15 cellular contexts compared by ENCODE assay signal in the genomic region with DNA sequence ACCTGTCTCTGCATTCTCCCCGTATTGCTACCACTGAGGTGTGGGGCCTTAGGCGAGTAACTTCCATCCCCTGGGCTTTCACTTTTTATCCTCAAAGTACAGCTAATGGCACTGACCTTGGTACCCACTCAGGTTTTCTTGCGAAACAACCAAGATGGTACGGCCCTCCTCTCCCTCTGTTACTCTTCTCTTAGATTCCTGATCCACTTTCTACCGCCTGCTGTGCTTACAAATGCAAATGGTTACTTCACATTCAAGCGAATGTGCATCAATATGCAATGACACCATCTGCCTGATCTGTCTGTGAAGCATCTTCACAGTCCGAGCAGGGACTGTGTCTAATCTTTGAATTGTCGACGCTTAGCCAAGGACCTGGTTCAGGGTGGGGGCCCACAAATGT.
DNase-seq lines count a peak whose midpoint lies in the region; ATAC-seq, FAIRE-seq and TF ChIP-seq lines count a peak whose summit lies in the region.
"Had no signal": no experiment of that assay in that cellular context is flagged by ENCODE, and none has a peak within 500 bp of the region (broad histone marks: within the 10 kb centered on the region; RNA-seq: fewer than 3 reads in every experiment).

No MANE protein-coding gene starts in this region.

- in situ Hi-C loops in HepG2 (cut with HindIII; ENCODE audit: extremely low pct_ligation_motif_present, low pct_unique_long_range_greater_than_20kb) = no loop called here

- H3K27ac Mint-ChIP-seq in WTC11 (peak overlapping the region; percentile 55; the same call in 1 of the 2 replicates), nephron (peak overlapping the region in 2 of 3 experiments; percentile 10 to 20)
- H3K27ac Mint-ChIP-seq: CD4-positive, alpha-beta T cell had no signal

- BruUV-seq in HepG2 (replicated peaks; lab: Mats Ljungman, UMichigan) = no TSS peak

- no peak for DNase-seq in HepG2 (ENCODE audit: low spot score)
- no peak for DNase-seq in right lobe of liver
- DNase-seq in WTC11 (ENCODE audit: low spot score) = no peak
- no peak for DNase-seq in NCI-H128 (lab: John Stamatoyannopoulos, UW; ENCODE audit: unreplicated experiment)
- DNase-seq in mucosa of descending colon = no peak
- DNase-seq: Caco-2; CD4-positive, alpha-beta T cell; GF-D8; GOT3; NCI-H1436; NCI-H2029; NCI-H446 treated with DMSO at 0.1 percent for 48 hours had no signal

- H3K36me3 ChIP-seq in HepG2 (replicated peaks in 1 of 2; ENCODE audit: control insufficient read depth in 1 of 2, insufficient read depth in 2 of 2, low read length in 2 of 2) = no peaks in the 10 kb centered on the region
- H3K36me3 ChIP-seq in right lobe of liver = no peaks in the 10 kb centered on the region
- H3K36me3 ChIP-seq in mucosa of descending colon (ENCODE audit: low read depth) = no peaks in the 10 kb centered on the region

- TF ChIP-seq CTCF in HepG2 (CRISPR knock-in tag; IDR thresholded peaks at IDR 0.05) = no peak
- no peak for TF ChIP-seq CTCF in right lobe of liver (IDR thresholded peaks at IDR 0.05)
- TF ChIP-seq CTCF in WTC11 (IDR thresholded peaks at IDR 0.05) = no peak
- no peak for TF ChIP-seq CTCF in nephron (IDR thresholded peaks at IDR 0.05; ENCODE audit: unreplicated experiment in 3 of 3)
- no peak for TF ChIP-seq CTCF in mucosa of descending colon (IDR thresholded peaks at IDR 0.05)

- H3K9me3 Mint-ChIP-seq in WTC11 (no peaks in the 10 kb centered on the region), nephron (no peaks in the 10 kb centered on the region)
- H3K9me3 Mint-ChIP-seq: CD4-positive, alpha-beta T cell had no signal

- FAIRE-seq in HepG2 (lab: Jason Lieb, UNC) = no peak
- FAIRE-seq: A204.1 had no signal

- no peak overlapping the region for H3K9ac ChIP-seq in HepG2 (ENCODE audit: insufficient read depth, low read depth, low read length)

- no peak for TF ChIP-seq POLR2A in HepG2 (IDR thresholded peaks at IDR 0.05; ENCODE audit: insufficient read depth in 1 of 2, low read depth in 2 of 2, low read length in 2 of 2)
- TF ChIP-seq POLR2A in right lobe of liver (IDR thresholded peaks at IDR 0.05) = no peak

- H3K4me1 Mint-ChIP-seq in WTC11 = peaks cover 38% of the 10 kb centered on the region
- peaks cover 41% of the 10 kb centered on the region for H3K4me1 Mint-ChIP-seq in nephron

- 66% methylated on average over 9 of the region's 9 CpGs for WGBS in HepG2 (ENCODE audit: low lambda C conversion rate)
- 77% methylated on average over 9 of the region's 9 CpGs for WGBS in right lobe of liver (ENCODE audit: insufficient coverage, low coverage, low lambda C conversion rate, missing lambda C conversion rate)

- H3K27me3 ChIP-seq in HepG2 (ENCODE audit: control insufficient read depth in 1 of 2, insufficient read depth in 2 of 2, low read length in 2 of 2) = no peaks in the 10 kb centered on the region
- H3K27me3 ChIP-seq in right lobe of liver = no peaks in the 10 kb centered on the region

- POLR2A ChIA-PET in HepG2 (lab: Yijun Ruan, JAX) = no interaction called here
- POLR2A ChIA-PET in WTC11 (lab: Charles Lee) = no interaction called here

- no peaks in the 10 kb centered on the region for H4K20me1 ChIP-seq in HepG2 (ENCODE audit: insufficient read depth, low read length)

- no peaks in the 10 kb centered on the region for H3K36me3 Mint-ChIP-seq in WTC11
- H3K36me3 Mint-ChIP-seq in nephron (ENCODE audit: low read depth) = no peaks in the 10 kb centered on the region

- CTCF ChIA-PET in HepG2 (lab: Yijun Ruan, JAX; ENCODE audit: low intra/inter-chr PET ratio, low total read pairs) = no interaction called here
- CTCF ChIA-PET in WTC11 (lab: Charles Lee) = no interaction called here

- H3K27me3 Mint-ChIP-seq in WTC11 (ENCODE audit: low read depth) = no peaks in the 10 kb centered on the region
- H3K27me3 Mint-ChIP-seq in nephron (ENCODE audit: low read depth) = no peaks in the 10 kb centered on the region
- H3K27me3 Mint-ChIP-seq: CD4-positive, alpha-beta T cell had no signal

- no peak overlapping the region for H3K27ac ChIP-seq in HepG2 (ENCODE audit: extremely low read length, insufficient read depth, low read length)
- H3K27ac ChIP-seq in right lobe of liver = no peak overlapping the region

- ATAC-seq in HepG2 (no peak), right lobe of liver (no peak), WTC11 (no peak), GM18519 (IDR thresholded peaks at IDR 0.05; ENCODE audit: low FRiP score, unreplicated experiment) (no peak), mucosa of descending colon (no peak)

- H3K4me1 ChIP-seq in HepG2 (ENCODE audit: insufficient read depth, low read length) (no peaks in the 10 kb centered on the region), right lobe of liver (no peaks in the 10 kb centered on the region), mucosa of descending colon (ENCODE audit: low read depth) (no peaks in the 10 kb centered on the region)
- H3K4me1 ChIP-seq: Caco-2 had no signal

- H3K4me3 Mint-ChIP-seq in WTC11 (no peak overlapping the region), nephron (no peak overlapping the region)
- H3K4me3 Mint-ChIP-seq: CD4-positive, alpha-beta T cell had no signal

- H2AFZ ChIP-seq in HepG2 (ENCODE audit: low read length) = no peak overlapping the region

- no peak for TF ChIP-seq RAD21 in HepG2 (CRISPR knock-in tag; IDR thresholded peaks at IDR 0.05)

- no peaks in the 10 kb centered on the region for H3K79me2 ChIP-seq in HepG2 (ENCODE audit: insufficient read depth, low read length)

- H3K9me3 ChIP-seq in HepG2 (ENCODE audit: low read length) = 0 out of 2 replicates have a peak, but pooled peaks cover 12% of the 10 kb centered on the region
- H3K9me3 ChIP-seq in right lobe of liver = no peaks in the 10 kb centered on the region
- H3K9me3 ChIP-seq in mucosa of descending colon = no peaks in the 10 kb centered on the region
- H3K9me3 ChIP-seq: Caco-2 had no signal

- no peak overlapping the region for H3K4me3 ChIP-seq in HepG2 (replicated peaks in 1 of 3; ENCODE audit: insufficient read depth in 1 of 3, low read depth in 2 of 3, low read length in 3 of 3)
- no peak overlapping the region for H3K4me3 ChIP-seq in right lobe of liver
- no peak overlapping the region for H3K4me3 ChIP-seq in mucosa of descending colon

- H3K4me2 ChIP-seq in HepG2 (ENCODE audit: low read depth, low read length) = no peak overlapping the region

- no peak for TF ChIP-seq EP300 in HepG2 (IDR thresholded peaks at IDR 0.05; ENCODE audit: low read depth in 2 of 2, low read length in 2 of 2)
- TF ChIP-seq EP300 in HepG2 (CRISPR knock-in tag; IDR thresholded peaks at IDR 0.05; ENCODE audit: borderline replicate concordance) = no peak

- intact Hi-C loops in HepG2 (cut with micrococcal nuclease; ENCODE audit: unreplicated experiment) (no loop called here), right lobe of liver (cut with DNase I) (no loop called here), mucosa of descending colon (cut with DNase I, micrococcal nuclease) (no loop called here)

TF ChIP-seq in HepG2, 621 proteins besides CTCF, POLR2A, EP300 and RAD21:
- TF ChIP-seq RBFOX2 (IDR thresholded peaks at IDR 0.05; ENCODE audit: low read depth, low read length) (no peak), RARA (CRISPR knock-in tag; IDR thresholded peaks at IDR 0.05) (no peak), POLR2AphosphoS2 (IDR thresholded peaks at IDR 0.05; ENCODE audit: low read depth, low read length) (no peak), CEBPB (IDR thresholded peaks at IDR 0.05; ENCODE audit: borderline replicate concordance, low read depth, low read length) (0 out of 2 replicates have a peak, but pooled peaks have one; percentile 4), ZSCAN22 (CRISPR knock-in tag; IDR thresholded peaks at IDR 0.05) (no peak), ZNF7 (CRISPR knock-in tag; IDR thresholded peaks at IDR 0.05) (no peak), CBX5 (CRISPR knock-in tag; IDR thresholded peaks at IDR 0.05; ENCODE audit: borderline replicate concordance) (no peak), ZNF317 (CRISPR knock-in tag; IDR thresholded peaks at IDR 0.05) (no peak), NR2F2 (IDR thresholded peaks at IDR 0.05; ENCODE audit: borderline replicate concordance, low read depth) (no peak)
TF ChIP-seq in HepG2: peak in this region for 1.

TF ChIP-seq in WTC11, 78 proteins besides CTCF, POLR2A, EP300 and RAD21 (continues in another document):
- TF ChIP-seq NFYB (CRISPR knock-in tag; conservative IDR thresholded peaks at IDR 0.05; ENCODE audit: low read depth) (no peak), ATF1 (CRISPR knock-in tag; IDR thresholded peaks at IDR 0.05) (no peak), RELA (CRISPR knock-in tag; IDR thresholded peaks at IDR 0.05; ENCODE audit: borderline replicate concordance) (no peak), FOXJ3 (CRISPR knock-in tag; IDR thresholded peaks at IDR 0.05; ENCODE audit: borderline replicate concordance) (no peak), NR3C1 (CRISPR knock-in tag; conservative IDR thresholded peaks at IDR 0.05; ENCODE audit: low read depth) (no peak)
- TF ChIP-seq, protein P1, sequence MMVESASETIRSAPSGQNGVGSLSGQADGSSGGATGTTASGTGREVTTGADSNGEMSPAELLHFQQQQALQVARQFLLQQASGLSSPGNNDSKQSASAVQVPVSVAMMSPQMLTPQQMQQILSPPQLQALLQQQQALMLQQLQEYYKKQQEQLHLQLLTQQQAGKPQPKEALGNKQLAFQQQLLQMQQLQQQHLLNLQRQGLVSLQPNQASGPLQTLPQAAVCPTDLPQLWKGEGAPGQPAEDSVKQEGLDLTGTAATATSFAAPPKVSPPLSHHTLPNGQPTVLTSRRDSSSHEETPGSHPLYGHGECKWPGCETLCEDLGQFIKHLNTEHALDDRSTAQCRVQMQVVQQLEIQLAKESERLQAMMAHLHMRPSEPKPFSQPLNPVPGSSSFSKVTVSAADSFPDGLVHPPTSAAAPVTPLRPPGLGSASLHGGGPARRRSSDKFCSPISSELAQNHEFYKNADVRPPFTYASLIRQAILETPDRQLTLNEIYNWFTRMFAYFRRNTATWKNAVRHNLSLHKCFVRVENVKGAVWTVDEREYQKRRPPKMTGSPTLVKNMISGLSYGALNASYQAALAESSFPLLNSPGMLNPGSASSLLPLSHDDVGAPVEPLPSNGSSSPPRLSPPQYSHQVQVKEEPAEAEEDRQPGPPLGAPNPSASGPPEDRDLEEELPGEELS (CRISPR knock-in tag; IDR thresholded peaks at IDR 0.05) = no peak
- TF ChIP-seq, protein P2, sequence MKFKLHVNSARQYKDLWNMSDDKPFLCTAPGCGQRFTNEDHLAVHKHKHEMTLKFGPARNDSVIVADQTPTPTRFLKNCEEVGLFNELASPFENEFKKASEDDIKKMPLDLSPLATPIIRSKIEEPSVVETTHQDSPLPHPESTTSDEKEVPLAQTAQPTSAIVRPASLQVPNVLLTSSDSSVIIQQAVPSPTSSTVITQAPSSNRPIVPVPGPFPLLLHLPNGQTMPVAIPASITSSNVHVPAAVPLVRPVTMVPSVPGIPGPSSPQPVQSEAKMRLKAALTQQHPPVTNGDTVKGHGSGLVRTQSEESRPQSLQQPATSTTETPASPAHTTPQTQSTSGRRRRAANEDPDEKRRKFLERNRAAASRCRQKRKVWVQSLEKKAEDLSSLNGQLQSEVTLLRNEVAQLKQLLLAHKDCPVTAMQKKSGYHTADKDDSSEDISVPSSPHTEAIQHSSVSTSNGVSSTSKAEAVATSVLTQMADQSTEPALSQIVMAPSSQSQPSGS (CRISPR knock-in tag; IDR thresholded peaks at IDR 0.05; ENCODE audit: borderline replicate concordance, low read depth) = no peak
